In the genomic region with DNA sequence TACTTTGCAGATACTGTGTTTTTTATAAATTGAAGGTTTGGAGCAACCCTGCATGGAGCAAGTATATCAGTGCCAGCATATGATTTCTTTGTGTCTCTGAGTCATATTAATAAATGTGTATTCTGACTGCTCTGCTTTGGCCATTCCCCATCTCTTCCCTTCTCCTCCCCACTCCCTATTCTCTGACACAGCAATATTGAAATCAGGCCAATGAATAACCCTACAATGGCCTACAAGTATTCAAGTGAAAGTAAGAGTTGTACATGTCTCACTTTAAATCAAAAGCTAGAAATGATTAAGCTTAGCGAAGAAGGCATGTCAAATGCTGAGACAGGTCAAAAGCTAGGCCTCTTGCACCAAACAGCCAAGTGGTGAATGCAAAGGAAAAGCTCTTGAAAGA, we compare ENCODE assay signal across 17 cellular contexts.
A peak's percentile ranks its signal among the peaks of the same experiment; 100 is the strongest.
DNase-seq lines count a peak whose midpoint lies in the region; ATAC-seq lines count a peak whose summit lies in the region.
"Had no signal": no experiment of that assay in that cellular context is flagged by ENCODE, and none has a peak within 500 bp of the region (broad histone marks: within the 10 kb centered on the region; RNA-seq: fewer than 3 reads in every experiment).

No MANE protein-coding gene starts in this region.

- H3K9me3 Mint-ChIP-seq in stimulated activated effector memory CD8-positive, alpha-beta T cell treated with anti-CD3 and anti-CD28 coated beads, Interleukin-12 subunit alpha, Interleukin-12 subunit beta, amount 100 ng/mL, for 72 hours = no peaks in the 10 kb centered on the region
- H3K9me3 Mint-ChIP-seq: IgD-negative memory B cell had no signal

- H3K4me3 Mint-ChIP-seq in stimulated activated effector memory CD8-positive, alpha-beta T cell treated with anti-CD3 and anti-CD28 coated beads, Interleukin-12 subunit alpha, Interleukin-12 subunit beta, amount 100 ng/mL, for 72 hours = no peak overlapping the region
- H3K4me3 Mint-ChIP-seq: IgD-negative memory B cell had no signal

- no peaks in the 10 kb centered on the region for H3K36me3 Mint-ChIP-seq in stimulated activated effector memory CD8-positive, alpha-beta T cell treated with anti-CD3 and anti-CD28 coated beads, Interleukin-12 subunit alpha, Interleukin-12 subunit beta, amount 100 ng/mL, for 72 hours
- H3K36me3 Mint-ChIP-seq: IgD-negative memory B cell had no signal

- no peak overlapping the region for H3K27ac Mint-ChIP-seq in stimulated activated effector memory CD8-positive, alpha-beta T cell treated with anti-CD3 and anti-CD28 coated beads, Interleukin-12 subunit alpha, Interleukin-12 subunit beta, amount 100 ng/mL, for 72 hours
- H3K27ac Mint-ChIP-seq: IgD-negative memory B cell had no signal

- ATAC-seq in GM18909 (IDR thresholded peaks at IDR 0.05; ENCODE audit: poor library complexity, unreplicated experiment) (peak; percentile 44), HG02870 (IDR thresholded peaks at IDR 0.05; ENCODE audit: unreplicated experiment) (peak; percentile 50), GM18867 (IDR thresholded peaks at IDR 0.05; ENCODE audit: unreplicated experiment) (no peak)
- ATAC-seq in stimulated activated effector memory CD8-positive, alpha-beta T cell treated with anti-CD3 and anti-CD28 coated beads, Interleukin-12 subunit alpha, Interleukin-12 subunit beta, amount 100 ng/mL, for 72 hours = peak; percentile 31

- DNase-seq in amniotic epithelial cell (ENCODE audit: low read depth) = peak; percentile 43
- DNase-seq in stimulated activated effector memory CD8-positive, alpha-beta T cell treated with anti-CD3 and anti-CD28 coated beads, Interleukin-12 subunit alpha, Interleukin-12 subunit beta, amount 100 ng/mL, for 72 hours (ENCODE audit: low spot score in 2 of 2) = no peak
- no peak for DNase-seq in CD1c-positive myeloid dendritic cell (ENCODE audit: extremely low spot score)
- DNase-seq in activated effector memory CD4-positive, alpha-beta T cell treated with Interleukin-2 at 50 U/mL for 16 hours = no peak
- no peak for DNase-seq in iPS-NIHi7 (ENCODE audit: extremely low spot score)
- DNase-seq: DMS79 treated with DMSO at 0.1 percent for 48 hours, GOT3, Karpas-422, NCI-H1417 treated with DMSO at 0.1 percent for 48 hours, NCI-H187 treated with DMSO at 0.1 percent for 48 hours, NCI-H226, NCI-H524, PC-9 had no signal

- H3K4me1 Mint-ChIP-seq in stimulated activated effector memory CD8-positive, alpha-beta T cell treated with anti-CD3 and anti-CD28 coated beads, Interleukin-12 subunit alpha, Interleukin-12 subunit beta, amount 100 ng/mL, for 72 hours = peaks cover 5% of the 10 kb centered on the region
